Comparison of ENCODE assay signal across 13 cellular contexts in the genomic region with DNA sequence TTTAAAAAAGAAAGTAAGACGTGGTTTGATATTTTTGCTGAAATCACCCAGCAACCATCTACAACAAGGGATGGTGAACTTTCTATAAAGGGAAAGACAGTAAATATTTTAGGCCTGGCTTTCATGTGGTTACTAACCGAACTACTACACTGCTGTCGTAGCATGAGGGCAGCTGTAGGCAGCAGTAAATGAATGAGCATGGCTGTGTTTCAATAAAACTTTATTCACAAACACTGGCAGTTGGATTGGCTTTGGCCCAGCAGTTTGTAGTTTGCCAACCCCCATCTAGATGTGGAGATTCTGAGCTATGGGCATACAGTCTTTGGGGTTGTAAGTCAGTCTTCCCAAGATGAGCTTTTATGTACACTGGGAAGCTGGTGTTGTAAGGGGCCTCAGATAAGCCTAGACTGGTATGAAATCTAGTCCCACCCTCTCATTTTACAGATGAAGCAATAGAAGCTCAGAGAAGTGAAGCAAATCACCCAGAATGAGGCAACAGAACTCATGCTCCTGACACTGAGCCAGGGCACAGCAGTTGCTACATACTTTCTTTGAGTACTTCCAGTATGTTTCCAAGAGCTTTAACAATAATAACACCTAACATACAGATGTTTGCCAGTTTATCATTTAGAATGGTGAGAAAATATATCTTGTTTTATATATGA.
A peak's percentile ranks its signal among the peaks of the same experiment; 100 is the strongest.
DNase-seq lines count a peak whose midpoint lies in the region; ATAC-seq, FAIRE-seq and TF ChIP-seq lines count a peak whose summit lies in the region.
"Had no signal": no experiment of that assay in that cellular context is flagged by ENCODE, and none has a peak within 500 bp of the region (broad histone marks: within the 10 kb centered on the region; RNA-seq: fewer than 3 reads in every experiment).

No MANE protein-coding gene starts in this region.

- FAIRE-seq in GM19239 (lab: Jason Lieb, UNC) = no peak

- H3K27ac ChIP-seq in body of pancreas (peak overlapping the region in 2 of 4 donors; percentile 28 to 42), PC-9 (no peak overlapping the region)

- TF ChIP-seq CTCF in body of pancreas (IDR thresholded peaks at IDR 0.05) (no peak), PC-9 (conservative IDR thresholded peaks at IDR 0.05) (no peak)

- CTCF ChIA-PET in PC-9 (lab: Charles Lee) = no interaction called here

- POLR2A ChIA-PET in PC-9 (lab: Charles Lee; ENCODE audit: unreplicated experiment) = interaction anchor here (0.6 kb wide), 1 partner anchor 175 kb away, joined by 3 read pairs; no protein-coding TSS in a partner anchor

- intact Hi-C loops in body of pancreas (cut with DNase I) = no loop called here
- intact Hi-C loops in PC-9 (cut with micrococcal nuclease; ENCODE audit: unreplicated experiment) = no loop called here

- no TSS peak for BruUV-seq in PC-9 (replicated peaks; lab: Mats Ljungman, UMichigan)

- WGBS in body of pancreas, 2 donors = 87 to 89% methylated on average over 3 of the region's 3 CpGs

- no peak overlapping the region for H3K4me2 ChIP-seq in PC-9

- no peaks in the 10 kb centered on the region for H3K79me2 ChIP-seq in PC-9 (ENCODE audit: low read depth)

- no peaks in the 10 kb centered on the region for H3K9me3 ChIP-seq in body of pancreas
- peaks cover 9% of the 10 kb centered on the region; the same call in 1 of the 2 replicates for H3K9me3 ChIP-seq in PC-9 (ENCODE audit: insufficient read depth, low read depth)

- H3K36me3 ChIP-seq in body of pancreas (replicated peaks in 1 of 2; ENCODE audit: insufficient read depth in 1 of 2, low read depth in 2 of 2) = no peaks in the 10 kb centered on the region
- H3K36me3 ChIP-seq in PC-9 (ENCODE audit: low read depth) = no peaks in the 10 kb centered on the region

- H4K20me1 ChIP-seq in PC-9 (ENCODE audit: insufficient read depth) = no peaks in the 10 kb centered on the region

- no peaks in the 10 kb centered on the region for H3F3A ChIP-seq in PC-9 (ENCODE audit: insufficient read depth, low read depth)

- DNase-seq in GM04503 (ENCODE audit: low read depth) = peak; percentile 79
- DNase-seq in body of pancreas = peak in 3 of 4 donors; percentile 42 to 54 (median 52)
- DNase-seq in iris pigment epithelial cell (ENCODE audit: low read depth) = peak; percentile 95
- peak; percentile 88 for DNase-seq in stromal cell of bone marrow (ENCODE audit: low read depth)
- no peak for DNase-seq in PC-9
- no peak for DNase-seq in GM19239 (ENCODE audit: insufficient read length, low spot score)
- DNase-seq in DMS53 (lab: John Stamatoyannopoulos, UW) = no peak
- DNase-seq: activated CD8-positive, alpha-beta memory T cell treated with anti-CD3 and anti-CD28 coated beads, Interleukin-2, amount 10 ng/mL, durations not matched to agents 7 days and 5 days; cortex of kidney; NCI-H524 treated with DMSO at 0.1 percent for 48 hours; T-cell; trophoblast cell had no signal

- no peaks in the 10 kb centered on the region for H3K27me3 ChIP-seq in body of pancreas
- no peaks in the 10 kb centered on the region for H3K27me3 ChIP-seq in PC-9 (ENCODE audit: insufficient read depth, low read depth)

- H3K9me2 ChIP-seq in PC-9 (ENCODE audit: insufficient read depth) = no peaks in the 10 kb centered on the region

- H2AFZ ChIP-seq in PC-9 = no peak overlapping the region

- H3K4me3 ChIP-seq in body of pancreas (no peak overlapping the region), PC-9 (no peak overlapping the region)

- H3K4me1 ChIP-seq in body of pancreas = peaks cover 24% of the 10 kb centered on the region
- no peaks in the 10 kb centered on the region; the same call in 1 of the 2 replicates for H3K4me1 ChIP-seq in PC-9 (replicated peaks; ENCODE audit: insufficient read depth)

- TF ChIP-seq POLR2A in body of pancreas (IDR thresholded peaks at IDR 0.05) = no peak

- peak; percentile 39 for ATAC-seq in body of pancreas
- ATAC-seq in HG03460 (IDR thresholded peaks at IDR 0.05; ENCODE audit: unreplicated experiment) = no peak
- ATAC-seq: activated CD8-positive, alpha-beta memory T cell treated with anti-CD3 and anti-CD28 coated beads, Interleukin-2, amount 10 ng/mL, durations not matched to agents 7 days and 5 days; T-cell had no signal

Comparison
In these comparisons a context has a peak if more than half of its experiments do, and no peak if none do; other contexts are left out.
1. DNase-seq: peak in GM04503 (single experiment), body of pancreas (3 of 4), iris pigment epithelial cell (single experiment) and stromal cell of bone marrow (single experiment); none in PC-9 (0 of 2), GM19239 (single experiment) and DMS53 (single experiment).